21 cellular contexts compared by ENCODE assay signal in genomic region chr3:66075281-66075680, GRCh38. TPM values are rescaled to one million over a fixed set of nuclear protein-coding genes. Genes with fewer than 3 reads are reported as not detected.
A peak's percentile ranks its signal among the peaks of the same experiment; 100 is the strongest.
DNase-seq lines count a peak whose midpoint lies in the region; ATAC-seq, FAIRE-seq and TF ChIP-seq lines count a peak whose summit lies in the region.
"Had no signal": no experiment of that assay in that cellular context is flagged by ENCODE, and none has a peak within 500 bp of the region (broad histone marks: within the 10 kb centered on the region; RNA-seq: fewer than 3 reads in every experiment).

No MANE protein-coding gene starts in this region.

- no peak overlapping the region for H3K27ac Mint-ChIP-seq in CD4-positive, alpha-beta T cell
- no peak overlapping the region for H3K27ac Mint-ChIP-seq in Caco-2 (ENCODE audit: unreplicated experiment)
- H3K27ac Mint-ChIP-seq: activated naive CD8-positive, alpha-beta T cell; CD14-positive monocyte had no signal

- H3K36me3 ChIP-seq in bronchial epithelial cell (ENCODE audit: control insufficient read depth, insufficient read depth, low read length) (no peaks in the 10 kb centered on the region), vagina (no peaks in the 10 kb centered on the region), Caco-2 (ENCODE audit: control insufficient read depth, insufficient read depth, low read length) (no peaks in the 10 kb centered on the region)
- H3K36me3 ChIP-seq: colonic mucosa, pancreas, stomach had no signal

- no peaks in the 10 kb centered on the region for H3K4me1 Mint-ChIP-seq in CD4-positive, alpha-beta T cell (ENCODE audit: low read depth)
- peaks cover 9% of the 10 kb centered on the region for H3K4me1 Mint-ChIP-seq in Caco-2 (ENCODE audit: low read depth, unreplicated experiment)
- H3K4me1 Mint-ChIP-seq: CD14-positive monocyte had no signal

- no peaks in the 10 kb centered on the region for H3K27me3 Mint-ChIP-seq in CD4-positive, alpha-beta T cell
- no peaks in the 10 kb centered on the region for H3K27me3 Mint-ChIP-seq in Caco-2 (ENCODE audit: insufficient read depth, unreplicated experiment)
- H3K27me3 Mint-ChIP-seq: activated naive CD8-positive, alpha-beta T cell had no signal

- no peak overlapping the region for H3K27ac ChIP-seq in vagina
- no peak overlapping the region for H3K27ac ChIP-seq in CD4-positive, alpha-beta T cell (ENCODE audit: low read depth, low read length)
- H3K27ac ChIP-seq: colonic mucosa, pancreas had no signal

- no TSS peak for BruUV-seq in Caco-2 (replicated peaks; lab: Mats Ljungman, UMichigan)

- POLR2A ChIA-PET in CD4-positive, alpha-beta T cell (lab: Charles Lee), result no interaction called here
- POLR2A ChIA-PET in Caco-2 (lab: Charles Lee), result no interaction called here

- no peak for TF ChIP-seq POLR2A in vagina (IDR thresholded peaks at IDR 0.05)

- H3K4me3 Mint-ChIP-seq in CD4-positive, alpha-beta T cell, result no peak overlapping the region
- no peak overlapping the region for H3K4me3 Mint-ChIP-seq in Caco-2 (ENCODE audit: unreplicated experiment)
- H3K4me3 Mint-ChIP-seq: activated naive CD8-positive, alpha-beta T cell; CD14-positive monocyte had no signal

- H3K27me3 ChIP-seq in bronchial epithelial cell (ENCODE audit: control insufficient read depth, insufficient read depth, low read length), result no peaks in the 10 kb centered on the region
- H3K27me3 ChIP-seq in vagina, result no peaks in the 10 kb centered on the region
- H3K27me3 ChIP-seq in CD4-positive, alpha-beta T cell (ENCODE audit: control insufficient read depth, insufficient read depth, low read length), result no peaks in the 10 kb centered on the region
- H3K27me3 ChIP-seq in Caco-2 (replicated peaks; ENCODE audit: control insufficient read depth, insufficient read depth, low read length), result no peaks in the 10 kb centered on the region; the same call in 1 of the 2 replicates
- H3K27me3 ChIP-seq: colonic mucosa, pancreas, stomach had no signal

- TF ChIP-seq CTCF in bronchial epithelial cell (IDR thresholded peaks at IDR 0.05; ENCODE audit: insufficient read depth, low read length, severe bottlenecking), result no peak
- no peak for TF ChIP-seq CTCF in vagina (IDR thresholded peaks at IDR 0.05)
- no peak for TF ChIP-seq CTCF in CD4-positive, alpha-beta T cell (IDR thresholded peaks at IDR 0.05)
- TF ChIP-seq CTCF in Caco-2 (IDR thresholded peaks at IDR 0.05; ENCODE audit: insufficient read depth in 1 of 2, low read depth in 1 of 2, low read length in 1 of 2, severe bottlenecking in 1 of 2, unreplicated experiment in 1 of 2), result no peak

- intact Hi-C loops in vagina (cut with DNase I) (no loop called here), Caco-2 (cut with micrococcal nuclease; ENCODE audit: unreplicated experiment) (no loop called here)
- intact Hi-C loops in CD4-positive, alpha-beta T cell (cut with DNase I, micrococcal nuclease), result no loop called here

- H3K4me3 ChIP-seq in bronchial epithelial cell (ENCODE audit: low read depth, low read length), result no peak overlapping the region
- H3K4me3 ChIP-seq in vagina, result no peak overlapping the region
- H3K4me3 ChIP-seq in Caco-2 (ENCODE audit: low read depth, low read length), result no peak overlapping the region
- H3K4me3 ChIP-seq: colonic mucosa, GM12878, pancreas, stomach had no signal

- CTCF ChIA-PET in CD4-positive, alpha-beta T cell (lab: Charles Lee), result no interaction called here
- CTCF ChIA-PET in Caco-2 (lab: Charles Lee), result no interaction called here

- no peak for FAIRE-seq in bronchial epithelial cell (lab: Jason Lieb, UNC)
- FAIRE-seq: GM12878, pancreas had no signal

- H3K36me3 Mint-ChIP-seq in CD4-positive, alpha-beta T cell (ENCODE audit: low read depth), result no peaks in the 10 kb centered on the region
- no peaks in the 10 kb centered on the region for H3K36me3 Mint-ChIP-seq in Caco-2 (ENCODE audit: insufficient read depth, unreplicated experiment)
- H3K36me3 Mint-ChIP-seq: activated naive CD8-positive, alpha-beta T cell; CD14-positive monocyte had no signal

- no peak for ATAC-seq in HG02938 (IDR thresholded peaks at IDR 0.05; ENCODE audit: unreplicated experiment)
- no peak for ATAC-seq in CD4-positive, alpha-beta T cell (ENCODE audit: poor library complexity)
- ATAC-seq: GM12878, left cardiac atrium, pancreas had no signal

- H3K9me3 ChIP-seq in vagina (no peaks in the 10 kb centered on the region), Caco-2 (no peaks in the 10 kb centered on the region)
- H3K9me3 ChIP-seq in CD4-positive, alpha-beta T cell (ENCODE audit: control insufficient read depth, low read length), result peaks cover 10% of the 10 kb centered on the region
- H3K9me3 ChIP-seq: colonic mucosa, pancreas, stomach had no signal

- H3K9me3 Mint-ChIP-seq in CD4-positive, alpha-beta T cell, result peaks cover 3% of the 10 kb centered on the region
- no peaks in the 10 kb centered on the region for H3K9me3 Mint-ChIP-seq in Caco-2 (ENCODE audit: unreplicated experiment)

- H3K4me1 ChIP-seq in vagina, result no peaks in the 10 kb centered on the region
- H3K4me1 ChIP-seq in Caco-2, result peaks cover 14% of the 10 kb centered on the region
- H3K4me1 ChIP-seq: colonic mucosa, pancreas had no signal

- DNase-seq in EL (peak; percentile 77), LHCN-M2 (ENCODE audit: low read depth) (peak; percentile 69), bronchial epithelial cell (ENCODE audit: low read depth) (peak; percentile 75), myocyte (ENCODE audit: low read depth) (peak; percentile 22), vagina (ENCODE audit: extremely low spot score in 2 of 2) (no peak), Caco-2 (no peak)
- DNase-seq in CD4-positive, alpha-beta T cell, result no peak
- DNase-seq: colonic mucosa; DND-41; hippocampal formation; left cardiac atrium; NCI-H2081 treated with DMSO at 0.1 percent for 48 hours; NCI-H69; pancreas; stimulated activated CD4-positive, alpha-beta T cell treated with anti-CD3 and anti-CD28 coated beads, Interleukin-12 subunit alpha, Interleukin-12 subunit beta, amount 100 ng/mL, for 4 hours; stomach; T-helper 2 cell had no signal

RNA-seq across cellular contexts. Expression of gene MAGI1, which starts 36.6 kb away (rescaled TPM):
- total RNA-seq in LHCN-M2 (2014; rRNA removed) (5.5 TPM in 2 replicates), bronchial epithelial cell (5.0 and 8.4 TPM in 2 replicates), myocyte (10.6 and 14.5 TPM in 2 replicates), vagina (47.1 TPM), Caco-2 (2022) (63.6 and 64.9 TPM in 2 replicates)
- 7.8 TPM for polyA plus RNA-seq in LHCN-M2 (2012)
- 7.2 TPM for polyA plus RNA-seq in myocyte (2012)
- total RNA-seq in CD4-positive, alpha-beta T cell, result not detected
- polyA plus RNA-seq: CD14-positive monocyte had no signal

Comparison
In these comparisons a context has a peak if more than half of its experiments do, and no peak if none do; other contexts are left out.
1. DNase-seq: peak in EL (single experiment), LHCN-M2 (single experiment), bronchial epithelial cell (single experiment) and myocyte (single experiment); none in vagina (0 of 2), CD4-positive, alpha-beta T cell (0 of 10) and Caco-2 (0 of 2).